28 cellular contexts compared by ENCODE assay signal in genomic region chr10:17891435-17891834, GRCh38.
"Had no signal": no experiment of that assay in that cellular context is flagged by ENCODE, and none has a peak within 500 bp of the region (broad histone marks: within the 10 kb centered on the region; RNA-seq: fewer than 3 reads in every experiment).

No MANE protein-coding gene starts in this region.

- H3K36me3 Mint-ChIP-seq: immature natural killer cell; stimulated activated effector memory CD8-positive, alpha-beta T cell treated with anti-CD3 and anti-CD28 coated beads, Interleukin-12 subunit alpha, Interleukin-12 subunit beta, amount 100 ng/mL, for 72 hours had no signal

- H3K9me3 Mint-ChIP-seq: activated T-helper 17 cell treated with anti-CD3 and anti-CD28 coated beads, Interleukin-2, amount 50 U/mL, for 72 hours; immature natural killer cell; stimulated activated naive CD8-positive, alpha-beta T cell treated with anti-CD3 and anti-CD28 coated beads, Interleukin-15, amount 100 ng/mL, for 72 hours had no signal

- H3K4me1 Mint-ChIP-seq: activated T-helper 17 cell treated with anti-CD3 and anti-CD28 coated beads, Interleukin-2, amount 50 U/mL, for 72 hours; immature natural killer cell; stimulated activated effector memory CD8-positive, alpha-beta T cell treated with anti-CD3 and anti-CD28 coated beads, Interleukin-12 subunit alpha, Interleukin-12 subunit beta, amount 100 ng/mL, for 72 hours; stimulated activated naive CD8-positive, alpha-beta T cell treated with anti-CD3 and anti-CD28 coated beads, Interleukin-15, amount 100 ng/mL, for 72 hours had no signal

- H3K27ac ChIP-seq: brain microvascular endothelial cell, heart left ventricle, left ventricle myocardium inferior, ovary, skin epidermis, upper lobe of left lung, vagina, VCaP had no signal

- H3K4me1 ChIP-seq: heart left ventricle, left ventricle myocardium inferior, upper lobe of left lung, vagina had no signal

- H3K4me3 ChIP-seq: heart left ventricle, left ventricle myocardium inferior, mucosa of descending colon, ovary, skin epidermis, upper lobe of left lung, vagina had no signal

- DNase-seq: activated CD4-positive, alpha-beta T cell treated with anti-CD3 and anti-CD28 coated beads for 4 hours; activated CD4-positive, alpha-beta T cell treated with anti-CD3 and anti-CD28 coated beads, Interleukin-2, amount 50 U/mL, for 48 hours; activated CD8-positive, alpha-beta memory T cell treated with anti-CD3 and anti-CD28 coated beads, Interleukin-2, amount 50 U/mL, for 4 hours; activated gamma-delta T cell treated with Interleukin-2 at 50 U/mL for 16 hours; activated naive CD4-positive, alpha-beta T cell treated with anti-CD3 and anti-CD28 coated beads, Interleukin-2, amount 50 U/mL, for 16 hours; activated T-cell treated with anti-CD3 and anti-CD28 coated beads, Interleukin-2, amount 50 U/mL, for 1 hour; amniotic stem cell; brain microvascular endothelial cell; endodermal cell; foreskin fibroblast; heart left ventricle; hypothalamus; immature natural killer cell; kidney glomerular epithelial cell; left ventricle myocardium inferior; mucosa of descending colon; ovary; stimulated activated CD4-positive, alpha-beta T cell treated with anti-CD3 and anti-CD28 coated beads, Interleukin-4, amount 100 ng/mL, for 24 hours; stimulated activated naive CD8-positive, alpha-beta T cell treated with anti-CD3 and anti-CD28 coated beads, Interleukin-15, amount 100 ng/mL, for 72 hours; substantia nigra had no signal

- H3K27me3 ChIP-seq: brain microvascular endothelial cell, heart left ventricle, ovary, upper lobe of left lung, vagina had no signal

- H3K4me3 Mint-ChIP-seq: activated T-helper 17 cell treated with anti-CD3 and anti-CD28 coated beads, Interleukin-2, amount 50 U/mL, for 72 hours; endodermal cell; immature natural killer cell; stimulated activated effector memory CD8-positive, alpha-beta T cell treated with anti-CD3 and anti-CD28 coated beads, Interleukin-12 subunit alpha, Interleukin-12 subunit beta, amount 100 ng/mL, for 72 hours; stimulated activated naive CD8-positive, alpha-beta T cell treated with anti-CD3 and anti-CD28 coated beads, Interleukin-15, amount 100 ng/mL, for 72 hours had no signal

- H3K9me3 ChIP-seq: heart left ventricle, left ventricle myocardium inferior, mucosa of descending colon, ovary, upper lobe of left lung, vagina had no signal

- H3K36me3 ChIP-seq: brain microvascular endothelial cell, left ventricle myocardium inferior, ovary, upper lobe of left lung, vagina had no signal

- FAIRE-seq: astrocyte had no signal

- H3K27ac Mint-ChIP-seq: activated T-helper 17 cell treated with anti-CD3 and anti-CD28 coated beads, Interleukin-2, amount 50 U/mL, for 72 hours; endodermal cell; immature natural killer cell; progenitor cell of endocrine pancreas; stimulated activated effector memory CD8-positive, alpha-beta T cell treated with anti-CD3 and anti-CD28 coated beads, Interleukin-12 subunit alpha, Interleukin-12 subunit beta, amount 100 ng/mL, for 72 hours; stimulated activated naive CD8-positive, alpha-beta T cell treated with anti-CD3 and anti-CD28 coated beads, Interleukin-15, amount 100 ng/mL, for 72 hours had no signal
